In the genomic region with DNA sequence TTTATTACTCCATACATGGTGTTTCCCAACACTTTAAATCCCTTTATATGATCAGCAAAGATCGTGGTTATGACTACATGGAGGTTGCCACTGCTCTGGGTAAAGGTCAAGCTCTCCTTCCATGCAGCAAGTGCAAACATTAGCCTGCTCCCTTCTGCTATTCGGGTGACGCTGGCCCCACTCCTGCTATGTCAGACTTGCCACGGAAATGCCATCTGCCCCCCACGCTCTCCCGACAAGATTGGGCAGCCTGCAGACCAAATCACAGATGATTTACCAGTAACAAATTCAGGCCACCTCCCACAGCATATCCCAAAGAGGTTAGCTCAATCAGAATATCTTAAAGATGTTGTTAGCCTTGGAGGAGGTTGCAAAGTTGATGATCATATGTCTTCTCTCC, we compare ENCODE assay signal across 6 cellular contexts.
"Had no signal": no experiment of that assay in that cellular context is flagged by ENCODE, and none has a peak within 500 bp of the region (broad histone marks: within the 10 kb centered on the region; RNA-seq: fewer than 3 reads in every experiment).

No MANE protein-coding gene starts in this region.

- H3K4me3 ChIP-seq: GM23338 had no signal

- H2AFZ ChIP-seq: GM23338 had no signal

- FAIRE-seq: H1, H54, HTR-8/SVneo had no signal

- H3K4me2 ChIP-seq: GM23338 had no signal

- ATAC-seq: GM23338 had no signal

- DNase-seq: H9, HCEC 1CT had no signal
